In genomic region chr6:92777146-92777740, GRCh38 we compare ENCODE assay signal across 8 cellular contexts.
DNase-seq lines count a peak whose midpoint lies in the region; ATAC-seq, FAIRE-seq and TF ChIP-seq lines count a peak whose summit lies in the region.

No MANE protein-coding gene starts in this region.

- peaks cover 38% of the 10 kb centered on the region for H3K9me3 Mint-ChIP-seq in HFFc6
- H3K9me3 Mint-ChIP-seq in activated CD4-positive, alpha-beta memory T cell treated with anti-CD3 and anti-CD28 coated beads, Interleukin-2, amount 10 ng/mL, durations not matched to agents 7 days and 5 days, result no peaks in the 10 kb centered on the region

- no peak overlapping the region for H3K4me3 Mint-ChIP-seq in HFFc6
- no peak overlapping the region for H3K4me3 Mint-ChIP-seq in activated CD4-positive, alpha-beta memory T cell treated with anti-CD3 and anti-CD28 coated beads, Interleukin-2, amount 10 ng/mL, durations not matched to agents 7 days and 5 days

- peak overlapping the region; percentile 76 for H2AFZ ChIP-seq in parathyroid adenoma

- no peak overlapping the region for H3K4me2 ChIP-seq in parathyroid adenoma (ENCODE audit: low read length)

- POLR2A ChIA-PET in activated CD4-positive, alpha-beta memory T cell treated with anti-CD3 and anti-CD28 coated beads, Interleukin-2, amount 10 ng/mL, durations not matched to agents 7 days and 5 days (lab: Charles Lee), result no interaction called here

- intact Hi-C loops in thyroid gland (cut with DNase I), result no loop called here

- H3K27me3 ChIP-seq in bronchial epithelial cell (ENCODE audit: control insufficient read depth, insufficient read depth, low read length) (no peaks in the 10 kb centered on the region), parathyroid adenoma (ENCODE audit: control insufficient read depth, insufficient read depth, low read length) (no peaks in the 10 kb centered on the region), thyroid gland (no peaks in the 10 kb centered on the region)

- no peak for FAIRE-seq in bronchial epithelial cell (lab: Jason Lieb, UNC)

- 13 to 18% methylated on average over 1 of the region's 1 CpG for WGBS in thyroid gland, 2 donors

- DNase-seq in Caki2 (ENCODE audit: low read depth), result peak; percentile 9
- no peak for DNase-seq in HFFc6
- peak; percentile 18 for DNase-seq in NCI-H2196 treated with DMSO at 0.1 percent for 48 hours (lab: John Stamatoyannopoulos, UW; ENCODE audit: unreplicated experiment)
- DNase-seq in bronchial epithelial cell (ENCODE audit: low read depth), result peak; percentile 71
- DNase-seq in thyroid gland, result no peak
- DNase-seq in activated CD4-positive, alpha-beta memory T cell treated with anti-CD3 and anti-CD28 coated beads, Interleukin-2, amount 10 ng/mL, durations not matched to agents 7 days and 5 days, result no peak

- in situ Hi-C loops in Caki2 (cut with HindIII; ENCODE audit: low pct_unique_long_range_greater_than_20kb, low sequenced_read_pairs), result no loop called here

- no peaks in the 10 kb centered on the region for H3K79me2 ChIP-seq in parathyroid adenoma

- TF ChIP-seq POLR2A in thyroid gland (IDR thresholded peaks at IDR 0.05), result no peak

- CTCF ChIA-PET in activated CD4-positive, alpha-beta memory T cell treated with anti-CD3 and anti-CD28 coated beads, Interleukin-2, amount 10 ng/mL, durations not matched to agents 7 days and 5 days (lab: Charles Lee), result no interaction called here

- no peak overlapping the region for H3K27ac Mint-ChIP-seq in HFFc6
- H3K27ac Mint-ChIP-seq in activated CD4-positive, alpha-beta memory T cell treated with anti-CD3 and anti-CD28 coated beads, Interleukin-2, amount 10 ng/mL, durations not matched to agents 7 days and 5 days, result no peak overlapping the region

- H3K27ac ChIP-seq in parathyroid adenoma (peak overlapping the region; percentile 66), thyroid gland (no peak overlapping the region)

- H3K4me3 ChIP-seq in bronchial epithelial cell (ENCODE audit: low read depth, low read length), result no peak overlapping the region
- H3K4me3 ChIP-seq in parathyroid adenoma (ENCODE audit: low read depth, low read length), result no peak overlapping the region
- no peak overlapping the region for H3K4me3 ChIP-seq in thyroid gland (replicated peaks in 1 of 3)

- H3K36me3 Mint-ChIP-seq in HFFc6 (ENCODE audit: low read depth), result no peaks in the 10 kb centered on the region
- no peaks in the 10 kb centered on the region for H3K36me3 Mint-ChIP-seq in activated CD4-positive, alpha-beta memory T cell treated with anti-CD3 and anti-CD28 coated beads, Interleukin-2, amount 10 ng/mL, durations not matched to agents 7 days and 5 days (ENCODE audit: low read depth)

- H3K4me1 Mint-ChIP-seq in HFFc6 (ENCODE audit: low read depth), result no peaks in the 10 kb centered on the region
- no peaks in the 10 kb centered on the region for H3K4me1 Mint-ChIP-seq in activated CD4-positive, alpha-beta memory T cell treated with anti-CD3 and anti-CD28 coated beads, Interleukin-2, amount 10 ng/mL, durations not matched to agents 7 days and 5 days

- H3K36me3 ChIP-seq in bronchial epithelial cell (ENCODE audit: control insufficient read depth, insufficient read depth, low read length), result no peaks in the 10 kb centered on the region
- H3K36me3 ChIP-seq in parathyroid adenoma (ENCODE audit: control insufficient read depth, insufficient read depth, low read length), result no peaks in the 10 kb centered on the region
- no peaks in the 10 kb centered on the region for H3K36me3 ChIP-seq in thyroid gland

- H3K9me3 ChIP-seq in parathyroid adenoma (ENCODE audit: control insufficient read depth, low read length) (no peaks in the 10 kb centered on the region), thyroid gland (no peaks in the 10 kb centered on the region)

- H3K4me1 ChIP-seq in parathyroid adenoma, result peaks cover 13% of the 10 kb centered on the region
- no peaks in the 10 kb centered on the region for H3K4me1 ChIP-seq in thyroid gland

- TF ChIP-seq CTCF in HFFc6 (IDR thresholded peaks at IDR 0.05), result peak; percentile 51; the same call in 1 of the 2 replicates
- peak; percentile 62 for TF ChIP-seq CTCF in bronchial epithelial cell (IDR thresholded peaks at IDR 0.05; ENCODE audit: insufficient read depth, low read length, severe bottlenecking)
- peak; percentile 68 for TF ChIP-seq CTCF in parathyroid adenoma (IDR thresholded peaks at IDR 0.05)
- TF ChIP-seq CTCF in thyroid gland (IDR thresholded peaks at IDR 0.05), result peak in 1 of 6 experiments; percentile 23

- H3K9ac ChIP-seq in parathyroid adenoma, result no peak overlapping the region

- H3K27me3 Mint-ChIP-seq in HFFc6 (ENCODE audit: insufficient read depth), result no peaks in the 10 kb centered on the region; the same call in 1 of the 2 replicates
- H3K27me3 Mint-ChIP-seq in activated CD4-positive, alpha-beta memory T cell treated with anti-CD3 and anti-CD28 coated beads, Interleukin-2, amount 10 ng/mL, durations not matched to agents 7 days and 5 days, result no peaks in the 10 kb centered on the region

- no peak for ATAC-seq in HG03280 (IDR thresholded peaks at IDR 0.05; ENCODE audit: unreplicated experiment)

Comparison
In these comparisons a context has a peak if more than half of its experiments do, and no peak if none do; other contexts are left out.
1. DNase-seq: peak in Caki2 (single experiment), NCI-H2196 treated with DMSO at 0.1 percent for 48 hours (single experiment) and bronchial epithelial cell (single experiment); none in HFFc6 (single experiment), thyroid gland (0 of 2) and activated CD4-positive, alpha-beta memory T cell treated with anti-CD3 and anti-CD28 coated beads, Interleukin-2, amount 10 ng/mL, durations not matched to agents 7 days and 5 days (single experiment).